Comparison of ENCODE assay signal across 8 cellular contexts in the genomic region with DNA sequence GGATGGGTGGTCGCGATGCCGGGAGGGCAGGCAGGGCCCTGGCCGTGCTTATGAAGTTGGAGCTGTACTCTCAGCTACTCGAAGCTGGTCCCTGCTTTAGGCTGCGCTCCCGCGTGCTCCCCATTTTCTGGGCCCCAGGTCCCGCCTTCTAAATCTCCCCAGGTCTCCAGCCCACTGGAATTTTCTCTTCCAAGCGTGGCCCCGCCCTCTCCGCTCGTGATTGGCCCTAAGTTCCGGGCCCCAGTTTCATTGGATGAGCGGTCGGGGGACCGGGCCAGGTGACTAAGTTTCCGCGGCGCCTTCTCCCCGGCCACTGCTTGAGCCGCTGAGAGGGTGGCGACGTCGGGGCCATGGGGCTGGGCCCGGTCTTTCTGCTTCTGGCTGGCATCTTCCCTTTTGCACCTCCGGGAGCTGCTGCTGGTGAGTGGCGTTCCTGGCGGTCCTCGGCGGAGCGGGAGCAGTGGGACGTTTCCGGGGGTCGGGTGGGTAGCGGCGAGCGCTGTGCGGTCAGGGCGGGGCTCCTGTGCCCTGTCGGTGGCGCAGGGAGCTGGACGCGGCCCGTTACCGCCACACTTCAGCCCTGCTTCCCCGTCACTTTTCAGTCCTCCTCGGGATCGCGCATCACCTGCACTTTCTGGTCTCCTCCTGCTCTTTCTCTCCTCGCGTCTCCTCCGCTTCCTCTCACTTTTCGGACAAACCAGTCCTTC.
A peak's percentile ranks its signal among the peaks of the same experiment; 100 is the strongest.
DNase-seq lines count a peak whose midpoint lies in the region; ATAC-seq lines count a peak whose summit lies in the region.

A gene (plus strand): TSS at position 313 of the 707 bp plus-strand sequence. CDS start 38 bp downstream, at position 351.

- no peaks in the 10 kb centered on the region for H3K27me3 Mint-ChIP-seq in central memory CD8-positive, alpha-beta T cell

- H3K4me1 Mint-ChIP-seq in central memory CD8-positive, alpha-beta T cell = peaks cover 87% of the 10 kb centered on the region

- H3K9me3 Mint-ChIP-seq in central memory CD8-positive, alpha-beta T cell = no peaks in the 10 kb centered on the region

- H3K36me3 Mint-ChIP-seq in central memory CD8-positive, alpha-beta T cell (ENCODE audit: insufficient read depth) = peaks cover 16% of the 10 kb centered on the region

- H3K4me3 Mint-ChIP-seq in central memory CD8-positive, alpha-beta T cell = peak within 1 kb of the TSS; percentile 81

- DNase-seq in CD1c-positive myeloid dendritic cell (ENCODE audit: extremely low spot score) (peak; percentile 91), KG1 (lab: John Stamatoyannopoulos, UW) (peak; percentile 14), iris pigment epithelial cell (ENCODE audit: low read depth) (peak; percentile 72), smooth muscle cell of the brain vasculature (ENCODE audit: low read depth, low spot score) (peak; percentile 60)
- peak; percentile 25 to 45 (median 36) for DNase-seq in activated CD4-positive, CD25-positive, alpha-beta regulatory T cell (lab: John Stamatoyannopoulos, UW)
- peak; percentile 26 to 27 for DNase-seq in central memory CD8-positive, alpha-beta T cell (ENCODE audit: low spot score in 2 of 2)

- ATAC-seq in GM21381 (IDR thresholded peaks at IDR 0.05; ENCODE audit: unreplicated experiment) = peak; percentile 58
- ATAC-seq in central memory CD8-positive, alpha-beta T cell (replicated peaks; ENCODE audit: extremely low read depth, poor library complexity, severe bottlenecking) = peak; percentile 31
- ATAC-seq in HG03095 (IDR thresholded peaks at IDR 0.05; ENCODE audit: unreplicated experiment) = no peak

- peak within 1 kb of the TSS; percentile 80 for H3K27ac Mint-ChIP-seq in central memory CD8-positive, alpha-beta T cell (ENCODE audit: low read depth)

Comparison
In these comparisons a context has a peak if more than half of its experiments do, and no peak if none do; other contexts are left out.
1. DNase-seq: peak in every context shown above with its lines; median percentile 91 in CD1c-positive myeloid dendritic cell; 72 in iris pigment epithelial cell; 60 in smooth muscle cell of the brain vasculature; 36 in activated CD4-positive, CD25-positive, alpha-beta regulatory T cell; 26 in central memory CD8-positive, alpha-beta T cell; 14 in KG1.